6 cellular contexts compared by ENCODE assay signal in the genomic region with DNA sequence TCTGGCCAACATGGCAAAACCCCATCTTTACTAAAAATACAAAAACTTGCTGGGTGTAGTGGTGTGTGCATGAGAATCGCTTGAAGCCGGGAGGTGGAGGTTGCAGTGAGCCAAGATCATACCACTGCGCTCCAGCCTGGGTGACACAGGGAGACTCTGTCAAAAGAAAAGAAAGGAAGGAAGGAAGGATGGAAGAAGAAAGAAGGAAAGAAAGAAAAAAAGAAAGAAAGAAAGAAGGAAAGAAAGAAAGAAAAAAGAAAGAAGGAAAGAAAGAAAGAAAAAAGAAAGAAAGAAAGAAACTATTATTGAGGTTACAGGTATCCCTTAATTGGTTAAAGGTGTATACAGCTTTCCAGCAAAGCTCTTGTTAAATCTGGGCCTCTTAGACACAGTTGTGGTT. TPM values are rescaled to one million over a fixed set of nuclear protein-coding genes. Genes with fewer than 3 reads are reported as not detected.
"Had no signal": no experiment of that assay in that cellular context is flagged by ENCODE, and none has a peak within 500 bp of the region (broad histone marks: within the 10 kb centered on the region; RNA-seq: fewer than 3 reads in every experiment).

No MANE protein-coding gene starts in this region.

RNA-seq across cellular contexts. Expression of a gene that starts 29.6 kb away (rescaled TPM):
- total RNA-seq: GM23248, H1, H4, H7, H9, HFFc6 had no signal
- polyA plus RNA-seq: GM23248, H1 had no signal

RNA-seq across cellular contexts. Expression of a gene that starts 40.7 kb away (rescaled TPM):
- total RNA-seq: GM23248, H4, HFFc6 had no signal
- polyA plus RNA-seq: GM23248 had no signal
